ENCODE assay signal across 22 cellular contexts in the genomic region with DNA sequence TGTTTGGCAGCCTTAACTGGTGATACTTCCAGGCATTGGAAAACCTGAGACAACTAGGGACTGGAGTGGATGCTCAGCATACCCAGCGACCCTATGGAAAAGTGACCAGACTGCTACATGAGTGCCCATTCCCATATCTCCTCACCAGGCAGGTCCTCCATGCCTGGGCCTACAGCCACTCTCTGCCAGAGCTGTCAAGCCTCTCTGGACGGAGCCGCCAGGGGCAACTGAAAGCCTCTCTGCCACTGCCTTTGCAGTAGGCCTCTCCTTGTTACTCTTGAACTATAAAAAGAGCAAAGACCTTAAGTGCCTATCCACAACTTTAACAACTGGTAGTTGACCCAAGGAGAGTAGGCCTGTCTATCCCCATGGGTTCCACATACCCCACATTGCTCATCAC. TPM values are rescaled to one million over a fixed set of nuclear protein-coding genes. Genes with fewer than 3 reads are reported as not detected.
"Had no signal": no experiment of that assay in that cellular context is flagged by ENCODE, and none has a peak within 500 bp of the region (broad histone marks: within the 10 kb centered on the region; RNA-seq: fewer than 3 reads in every experiment).

No MANE protein-coding gene starts in this region.

- H3K27ac Mint-ChIP-seq: immature natural killer cell; memory B cell; mesothelial cell of epicardium; naive B cell; naive thymus-derived CD4-positive, alpha-beta T cell had no signal

- H3K4me1 Mint-ChIP-seq: immature natural killer cell; memory B cell; mesothelial cell of epicardium; naive B cell; naive thymus-derived CD4-positive, alpha-beta T cell had no signal

- H3K36me3 Mint-ChIP-seq: immature natural killer cell, naive B cell had no signal

- DNase-seq: hippocampal formation; hypothalamus; immature natural killer cell; kidney; kidney glomerular epithelial cell; left cardiac atrium; left colon; left lung; left ventricle myocardium inferior; left ventricle myocardium superior; lower lobe of right lung; mammary epithelial cell; mesenchymal stem cell; mesendoderm; midbrain; mucosa of descending colon; naive B cell; naive thymus-derived CD4-positive, alpha-beta T cell had no signal

- H3K4me3 Mint-ChIP-seq: immature natural killer cell; memory B cell; mesothelial cell of epicardium; naive B cell; naive thymus-derived CD4-positive, alpha-beta T cell had no signal

- H3K27me3 Mint-ChIP-seq: memory B cell, naive B cell had no signal

- ATAC-seq: left cardiac atrium; left colon; left lobe of liver; left lung; left ventricle myocardium superior; lower lobe of right lung; mucosa of descending colon; naive thymus-derived CD4-positive, alpha-beta T cell had no signal

RNA-seq across cellular contexts. Expression of a gene that starts 20.2 kb away (rescaled TPM):
- total RNA-seq: myocyte had no signal
